Comparison of ENCODE assay signal across 1 cellular context in the genomic region with DNA sequence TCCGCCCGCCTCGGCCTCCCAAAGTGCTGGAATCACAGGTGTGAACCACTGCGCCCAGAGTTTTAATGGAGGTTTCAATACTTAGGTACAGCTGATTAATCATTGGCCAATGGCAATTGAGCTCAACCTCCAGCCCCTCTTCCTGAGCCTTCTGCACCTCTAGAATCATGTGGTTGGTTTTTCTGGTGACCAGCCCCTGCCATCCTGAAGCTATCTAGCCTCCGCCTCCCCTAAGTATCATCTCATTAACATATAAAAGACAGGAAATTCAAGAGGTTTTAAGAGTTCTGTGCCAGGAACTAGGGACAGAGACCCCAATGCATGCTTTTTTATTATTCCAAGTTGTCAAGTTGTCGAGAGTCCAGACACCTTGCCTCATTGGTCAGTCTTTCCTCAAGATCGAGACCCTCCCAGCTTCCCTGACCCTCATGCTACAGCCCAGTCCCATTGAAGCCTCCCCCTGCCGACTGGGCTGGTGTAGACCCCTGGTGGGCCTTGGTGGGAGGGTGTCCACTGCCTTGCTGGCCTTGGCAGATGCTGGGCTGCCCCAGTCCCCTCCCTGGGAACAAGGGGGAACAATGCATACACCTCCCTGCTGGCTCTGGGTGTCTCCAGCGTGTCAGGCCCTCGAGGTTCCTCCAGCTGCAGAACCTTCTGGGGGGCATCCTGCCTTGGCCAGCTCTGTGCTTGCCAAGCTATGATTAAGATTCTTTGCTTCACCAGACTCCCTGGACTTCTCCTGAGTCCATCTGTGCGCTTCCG.
TF ChIP-seq lines count a peak whose summit lies in the region.

No MANE protein-coding gene starts in this region.

TF ChIP-seq in GM23338, 12 proteins besides CTCF, POLR2A, EP300 and RAD21:
- TF ChIP-seq, protein P1, sequence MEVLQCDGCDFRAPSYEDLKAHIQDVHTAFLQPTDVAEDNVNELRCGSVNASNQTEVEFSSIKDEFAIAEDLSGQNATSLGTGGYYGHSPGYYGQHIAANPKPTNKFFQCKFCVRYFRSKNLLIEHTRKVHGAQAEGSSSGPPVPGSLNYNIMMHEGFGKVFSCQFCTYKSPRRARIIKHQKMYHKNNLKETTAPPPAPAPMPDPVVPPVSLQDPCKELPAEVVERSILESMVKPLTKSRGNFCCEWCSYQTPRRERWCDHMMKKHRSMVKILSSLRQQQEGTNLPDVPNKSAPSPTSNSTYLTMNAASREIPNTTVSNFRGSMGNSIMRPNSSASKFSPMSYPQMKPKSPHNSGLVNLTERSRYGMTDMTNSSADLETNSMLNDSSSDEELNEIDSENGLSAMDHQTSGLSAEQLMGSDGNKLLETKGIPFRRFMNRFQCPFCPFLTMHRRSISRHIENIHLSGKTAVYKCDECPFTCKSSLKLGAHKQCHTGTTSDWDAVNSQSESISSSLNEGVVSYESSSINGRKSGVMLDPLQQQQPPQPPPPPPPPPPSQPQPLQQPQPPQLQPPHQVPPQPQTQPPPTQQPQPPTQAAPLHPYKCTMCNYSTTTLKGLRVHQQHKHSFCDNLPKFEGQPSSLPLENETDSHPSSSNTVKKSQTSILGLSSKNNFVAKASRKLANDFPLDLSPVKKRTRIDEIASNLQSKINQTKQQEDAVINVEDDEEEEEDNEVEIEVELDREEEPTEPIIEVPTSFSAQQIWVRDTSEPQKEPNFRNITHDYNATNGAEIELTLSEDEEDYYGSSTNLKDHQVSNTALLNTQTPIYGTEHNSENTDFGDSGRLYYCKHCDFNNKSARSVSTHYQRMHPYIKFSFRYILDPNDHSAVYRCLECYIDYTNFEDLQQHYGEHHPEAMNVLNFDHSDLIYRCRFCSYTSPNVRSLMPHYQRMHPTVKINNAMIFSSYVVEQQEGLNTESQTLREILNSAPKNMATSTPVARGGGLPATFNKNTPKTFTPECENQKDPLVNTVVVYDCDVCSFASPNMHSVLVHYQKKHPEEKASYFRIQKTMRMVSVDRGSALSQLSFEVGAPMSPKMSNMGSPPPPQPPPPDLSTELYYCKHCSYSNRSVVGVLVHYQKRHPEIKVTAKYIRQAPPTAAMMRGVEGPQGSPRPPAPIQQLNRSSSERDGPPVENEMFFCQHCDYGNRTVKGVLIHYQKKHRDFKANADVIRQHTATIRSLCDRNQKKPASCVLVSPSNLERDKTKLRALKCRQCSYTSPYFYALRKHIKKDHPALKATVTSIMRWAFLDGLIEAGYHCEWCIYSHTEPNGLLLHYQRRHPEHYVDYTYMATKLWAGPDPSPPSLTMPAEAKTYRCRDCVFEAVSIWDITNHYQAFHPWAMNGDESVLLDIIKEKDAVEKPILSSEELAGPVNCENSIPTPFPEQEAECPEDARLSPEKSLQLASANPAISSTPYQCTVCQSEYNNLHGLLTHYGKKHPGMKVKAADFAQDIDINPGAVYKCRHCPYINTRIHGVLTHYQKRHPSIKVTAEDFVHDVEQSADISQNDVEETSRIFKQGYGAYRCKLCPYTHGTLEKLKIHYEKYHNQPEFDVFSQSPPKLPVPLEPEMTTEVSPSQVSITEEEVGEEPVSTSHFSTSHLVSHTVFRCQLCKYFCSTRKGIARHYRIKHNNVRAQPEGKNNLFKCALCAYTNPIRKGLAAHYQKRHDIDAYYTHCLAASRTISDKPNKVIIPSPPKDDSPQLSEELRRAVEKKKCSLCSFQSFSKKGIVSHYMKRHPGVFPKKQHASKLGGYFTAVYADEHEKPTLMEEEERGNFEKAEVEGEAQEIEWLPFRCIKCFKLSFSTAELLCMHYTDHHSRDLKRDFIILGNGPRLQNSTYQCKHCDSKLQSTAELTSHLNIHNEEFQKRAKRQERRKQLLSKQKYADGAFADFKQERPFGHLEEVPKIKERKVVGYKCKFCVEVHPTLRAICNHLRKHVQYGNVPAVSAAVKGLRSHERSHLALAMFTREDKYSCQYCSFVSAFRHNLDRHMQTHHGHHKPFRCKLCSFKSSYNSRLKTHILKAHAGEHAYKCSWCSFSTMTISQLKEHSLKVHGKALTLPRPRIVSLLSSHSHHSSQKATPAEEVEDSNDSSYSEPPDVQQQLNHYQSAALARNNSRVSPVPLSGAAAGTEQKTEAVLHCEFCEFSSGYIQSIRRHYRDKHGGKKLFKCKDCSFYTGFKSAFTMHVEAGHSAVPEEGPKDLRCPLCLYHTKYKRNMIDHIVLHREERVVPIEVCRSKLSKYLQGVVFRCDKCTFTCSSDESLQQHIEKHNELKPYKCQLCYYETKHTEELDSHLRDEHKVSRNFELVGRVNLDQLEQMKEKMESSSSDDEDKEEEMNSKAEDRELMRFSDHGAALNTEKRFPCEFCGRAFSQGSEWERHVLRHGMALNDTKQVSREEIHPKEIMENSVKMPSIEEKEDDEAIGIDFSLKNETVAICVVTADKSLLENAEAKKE (CRISPR knock-in tag; IDR thresholded peaks at IDR 0.05), result no peak
- TF ChIP-seq NANOG (IDR thresholded peaks at IDR 0.05; ENCODE audit: borderline replicate concordance) (no peak), STAT1 (IDR thresholded peaks at IDR 0.05; ENCODE audit: unreplicated experiment) (no peak), JUNB (IDR thresholded peaks at IDR 0.05; ENCODE audit: unreplicated experiment) (no peak), EZH2phosphoT487 (IDR thresholded peaks at IDR 0.05; ENCODE audit: unreplicated experiment) (no peak), POLR2AphosphoS5 (IDR thresholded peaks at IDR 0.05; ENCODE audit: low read depth) (no peak), ZNF331 (CRISPR knock-in tag; IDR thresholded peaks at IDR 0.05; ENCODE audit: low read depth) (no peak), EZH2 (IDR thresholded peaks at IDR 0.05; ENCODE audit: low read depth, unreplicated experiment) (no peak), CREB1 (CRISPR knock-in tag; IDR thresholded peaks at IDR 0.05; ENCODE audit: low read depth) (no peak), ZNF114 (CRISPR knock-in tag; IDR thresholded peaks at IDR 0.05) (no peak)
- TF ChIP-seq, protein P2, sequence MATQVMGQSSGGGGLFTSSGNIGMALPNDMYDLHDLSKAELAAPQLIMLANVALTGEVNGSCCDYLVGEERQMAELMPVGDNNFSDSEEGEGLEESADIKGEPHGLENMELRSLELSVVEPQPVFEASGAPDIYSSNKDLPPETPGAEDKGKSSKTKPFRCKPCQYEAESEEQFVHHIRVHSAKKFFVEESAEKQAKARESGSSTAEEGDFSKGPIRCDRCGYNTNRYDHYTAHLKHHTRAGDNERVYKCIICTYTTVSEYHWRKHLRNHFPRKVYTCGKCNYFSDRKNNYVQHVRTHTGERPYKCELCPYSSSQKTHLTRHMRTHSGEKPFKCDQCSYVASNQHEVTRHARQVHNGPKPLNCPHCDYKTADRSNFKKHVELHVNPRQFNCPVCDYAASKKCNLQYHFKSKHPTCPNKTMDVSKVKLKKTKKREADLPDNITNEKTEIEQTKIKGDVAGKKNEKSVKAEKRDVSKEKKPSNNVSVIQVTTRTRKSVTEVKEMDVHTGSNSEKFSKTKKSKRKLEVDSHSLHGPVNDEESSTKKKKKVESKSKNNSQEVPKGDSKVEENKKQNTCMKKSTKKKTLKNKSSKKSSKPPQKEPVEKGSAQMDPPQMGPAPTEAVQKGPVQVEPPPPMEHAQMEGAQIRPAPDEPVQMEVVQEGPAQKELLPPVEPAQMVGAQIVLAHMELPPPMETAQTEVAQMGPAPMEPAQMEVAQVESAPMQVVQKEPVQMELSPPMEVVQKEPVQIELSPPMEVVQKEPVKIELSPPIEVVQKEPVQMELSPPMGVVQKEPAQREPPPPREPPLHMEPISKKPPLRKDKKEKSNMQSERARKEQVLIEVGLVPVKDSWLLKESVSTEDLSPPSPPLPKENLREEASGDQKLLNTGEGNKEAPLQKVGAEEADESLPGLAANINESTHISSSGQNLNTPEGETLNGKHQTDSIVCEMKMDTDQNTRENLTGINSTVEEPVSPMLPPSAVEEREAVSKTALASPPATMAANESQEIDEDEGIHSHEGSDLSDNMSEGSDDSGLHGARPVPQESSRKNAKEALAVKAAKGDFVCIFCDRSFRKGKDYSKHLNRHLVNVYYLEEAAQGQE (IDR thresholded peaks at IDR 0.05; ENCODE audit: unreplicated experiment), result no peak
- TF ChIP-seq, protein P3, sequence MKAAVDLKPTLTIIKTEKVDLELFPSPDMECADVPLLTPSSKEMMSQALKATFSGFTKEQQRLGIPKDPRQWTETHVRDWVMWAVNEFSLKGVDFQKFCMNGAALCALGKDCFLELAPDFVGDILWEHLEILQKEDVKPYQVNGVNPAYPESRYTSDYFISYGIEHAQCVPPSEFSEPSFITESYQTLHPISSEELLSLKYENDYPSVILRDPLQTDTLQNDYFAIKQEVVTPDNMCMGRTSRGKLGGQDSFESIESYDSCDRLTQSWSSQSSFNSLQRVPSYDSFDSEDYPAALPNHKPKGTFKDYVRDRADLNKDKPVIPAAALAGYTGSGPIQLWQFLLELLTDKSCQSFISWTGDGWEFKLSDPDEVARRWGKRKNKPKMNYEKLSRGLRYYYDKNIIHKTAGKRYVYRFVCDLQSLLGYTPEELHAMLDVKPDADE (IDR thresholded peaks at IDR 0.05), result no peak
